In genomic region chr18:9683418-9684396, GRCh38 we compare ENCODE assay signal across 1 cellular context.
TF ChIP-seq lines count a peak whose summit lies in the region.

No MANE protein-coding gene starts in this region.

TF ChIP-seq in K562, 482 proteins besides CTCF, POLR2A, EP300 and RAD21 (continued from another document and continues in another):
- TF ChIP-seq ESRRB (CRISPR knock-in tag; IDR thresholded peaks at IDR 0.05; ENCODE audit: borderline replicate concordance) (0 out of 2 replicates have a peak, but pooled peaks have one; percentile 54), GTF2F1 (IDR thresholded peaks at IDR 0.05; ENCODE audit: low read depth, low read length) (no peak), ZNF174 (CRISPR knock-in tag; IDR thresholded peaks at IDR 0.05) (no peak), THRAP3 (IDR thresholded peaks at IDR 0.05; ENCODE audit: borderline replicate concordance) (no peak), ZBTB40 (IDR thresholded peaks at IDR 0.05) (no peak), ZBTB40 (CRISPR knock-in tag; IDR thresholded peaks at IDR 0.05) (no peak), ZNF324 (CRISPR knock-in tag; IDR thresholded peaks at IDR 0.05) (no peak), USF2 (CRISPR knock-in tag; IDR thresholded peaks at IDR 0.05) (peak; percentile 50), MNT (conservative IDR thresholded peaks at IDR 0.05) (peak in 1 of 2 experiments; percentile 34; a peak in 1 of 4 replicates), ERF (CRISPR knock-in tag; IDR thresholded peaks at IDR 0.05) (0 out of 2 replicates have a peak, but pooled peaks have one; percentile 24), CREM (IDR thresholded peaks at IDR 0.05; ENCODE audit: low read depth) (no peak), CBX1 (IDR thresholded peaks at IDR 0.05; ENCODE audit: low read depth) (no peak), KLF13 (tag; IDR thresholded peaks at IDR 0.05; ENCODE audit: borderline replicate concordance, low read depth) (no peak), USF1 (CRISPR knock-in tag; IDR thresholded peaks at IDR 0.05) (0 out of 2 replicates have a peak, but pooled peaks have one; percentile 25), NONO (IDR thresholded peaks at IDR 0.05; ENCODE audit: low read depth in 2 of 2, low read length in 1 of 2) (no peak), CEBPG (CRISPR knock-in tag; IDR thresholded peaks at IDR 0.05) (no peak), CEBPG (tag; conservative IDR thresholded peaks at IDR 0.05 in 1 of 2, IDR thresholded peaks at IDR 0.05 in 1 of 2) (0 out of 4 replicates have a peak, but pooled peaks of 1 of the 2 experiments have one; percentile 8), ZNF239 (CRISPR knock-in tag; IDR thresholded peaks at IDR 0.05) (peak; percentile 35; the same call in 1 of the 2 replicates), PTTG1 (tag; IDR thresholded peaks at IDR 0.05; ENCODE audit: low read depth) (no peak), CC2D1A (IDR thresholded peaks at IDR 0.05) (peak; percentile 78), ZNF589 (CRISPR knock-in tag; IDR thresholded peaks at IDR 0.05; ENCODE audit: low read depth) (0 out of 2 replicates have a peak, but pooled peaks have one; percentile 55), ZNF263 (CRISPR knock-in tag; IDR thresholded peaks at IDR 0.05; ENCODE audit: borderline replicate concordance) (peak; percentile 47; the same call in 1 of the 2 replicates), RCOR1 (IDR thresholded peaks at IDR 0.05; ENCODE audit: borderline replicate concordance in 1 of 2, low read depth in 2 of 2, low read length in 2 of 2) (peak in 1 of 2 experiments; percentile 51; a peak in 1 of 4 replicates), JUND (IDR thresholded peaks at IDR 0.05; ENCODE audit: borderline replicate concordance, low read depth, low read length) (peak; percentile 59; the same call in 1 of the 2 replicates), JUND (tag; IDR thresholded peaks at IDR 0.05; ENCODE audit: borderline replicate concordance, low read depth, low read length) (peak; percentile 5; the same call in 1 of the 3 replicates), EHMT2 (IDR thresholded peaks at IDR 0.05) (peak; percentile 76; the same call in 1 of the 2 replicates), JUNB (CRISPR knock-in tag; conservative IDR thresholded peaks at IDR 0.05) (no peak), SMC3 (conservative IDR thresholded peaks at IDR 0.05; ENCODE audit: insufficient read depth, low read depth, low read length) (peak; percentile 79), SRF (CRISPR knock-in tag; IDR thresholded peaks at IDR 0.05) (0 out of 4 replicates have a peak, but pooled peaks of 1 of the 2 experiments have one; percentile 10), NR4A1 (CRISPR knock-in tag; IDR thresholded peaks at IDR 0.05) (no peak), NR4A1 (tag; IDR thresholded peaks at IDR 0.05) (peak; percentile 17; the same call in 1 of the 2 replicates), SMARCB1 (IDR thresholded peaks at IDR 0.05; ENCODE audit: insufficient read length, low read depth) (no peak), BHLHE40 (IDR thresholded peaks at IDR 0.05; ENCODE audit: low read length) (0 out of 2 replicates have a peak, but pooled peaks have one; percentile 19), ZNF197 (CRISPR knock-in tag; IDR thresholded peaks at IDR 0.05; ENCODE audit: low read depth) (peak; percentile 77; the same call in 1 of the 2 replicates)
- TF ChIP-seq, protein P1, sequence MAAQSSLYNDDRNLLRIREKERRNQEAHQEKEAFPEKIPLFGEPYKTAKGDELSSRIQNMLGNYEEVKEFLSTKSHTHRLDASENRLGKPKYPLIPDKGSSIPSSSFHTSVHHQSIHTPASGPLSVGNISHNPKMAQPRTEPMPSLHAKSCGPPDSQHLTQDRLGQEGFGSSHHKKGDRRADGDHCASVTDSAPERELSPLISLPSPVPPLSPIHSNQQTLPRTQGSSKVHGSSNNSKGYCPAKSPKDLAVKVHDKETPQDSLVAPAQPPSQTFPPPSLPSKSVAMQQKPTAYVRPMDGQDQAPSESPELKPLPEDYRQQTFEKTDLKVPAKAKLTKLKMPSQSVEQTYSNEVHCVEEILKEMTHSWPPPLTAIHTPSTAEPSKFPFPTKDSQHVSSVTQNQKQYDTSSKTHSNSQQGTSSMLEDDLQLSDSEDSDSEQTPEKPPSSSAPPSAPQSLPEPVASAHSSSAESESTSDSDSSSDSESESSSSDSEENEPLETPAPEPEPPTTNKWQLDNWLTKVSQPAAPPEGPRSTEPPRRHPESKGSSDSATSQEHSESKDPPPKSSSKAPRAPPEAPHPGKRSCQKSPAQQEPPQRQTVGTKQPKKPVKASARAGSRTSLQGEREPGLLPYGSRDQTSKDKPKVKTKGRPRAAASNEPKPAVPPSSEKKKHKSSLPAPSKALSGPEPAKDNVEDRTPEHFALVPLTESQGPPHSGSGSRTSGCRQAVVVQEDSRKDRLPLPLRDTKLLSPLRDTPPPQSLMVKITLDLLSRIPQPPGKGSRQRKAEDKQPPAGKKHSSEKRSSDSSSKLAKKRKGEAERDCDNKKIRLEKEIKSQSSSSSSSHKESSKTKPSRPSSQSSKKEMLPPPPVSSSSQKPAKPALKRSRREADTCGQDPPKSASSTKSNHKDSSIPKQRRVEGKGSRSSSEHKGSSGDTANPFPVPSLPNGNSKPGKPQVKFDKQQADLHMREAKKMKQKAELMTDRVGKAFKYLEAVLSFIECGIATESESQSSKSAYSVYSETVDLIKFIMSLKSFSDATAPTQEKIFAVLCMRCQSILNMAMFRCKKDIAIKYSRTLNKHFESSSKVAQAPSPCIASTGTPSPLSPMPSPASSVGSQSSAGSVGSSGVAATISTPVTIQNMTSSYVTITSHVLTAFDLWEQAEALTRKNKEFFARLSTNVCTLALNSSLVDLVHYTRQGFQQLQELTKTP (IDR thresholded peaks at IDR 0.05; ENCODE audit: low read depth in 1 of 2, partially characterized antibody in 2 of 2), result peak in 1 of 2 experiments; percentile 38
- TF ChIP-seq, protein P2, sequence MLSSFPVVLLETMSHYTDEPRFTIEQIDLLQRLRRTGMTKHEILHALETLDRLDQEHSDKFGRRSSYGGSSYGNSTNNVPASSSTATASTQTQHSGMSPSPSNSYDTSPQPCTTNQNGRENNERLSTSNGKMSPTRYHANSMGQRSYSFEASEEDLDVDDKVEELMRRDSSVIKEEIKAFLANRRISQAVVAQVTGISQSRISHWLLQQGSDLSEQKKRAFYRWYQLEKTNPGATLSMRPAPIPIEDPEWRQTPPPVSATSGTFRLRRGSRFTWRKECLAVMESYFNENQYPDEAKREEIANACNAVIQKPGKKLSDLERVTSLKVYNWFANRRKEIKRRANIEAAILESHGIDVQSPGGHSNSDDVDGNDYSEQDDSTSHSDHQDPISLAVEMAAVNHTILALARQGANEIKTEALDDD (IDR thresholded peaks at IDR 0.05), result peak; percentile 41; the same call in 1 of the 2 replicates
- TF ChIP-seq, protein P3, sequence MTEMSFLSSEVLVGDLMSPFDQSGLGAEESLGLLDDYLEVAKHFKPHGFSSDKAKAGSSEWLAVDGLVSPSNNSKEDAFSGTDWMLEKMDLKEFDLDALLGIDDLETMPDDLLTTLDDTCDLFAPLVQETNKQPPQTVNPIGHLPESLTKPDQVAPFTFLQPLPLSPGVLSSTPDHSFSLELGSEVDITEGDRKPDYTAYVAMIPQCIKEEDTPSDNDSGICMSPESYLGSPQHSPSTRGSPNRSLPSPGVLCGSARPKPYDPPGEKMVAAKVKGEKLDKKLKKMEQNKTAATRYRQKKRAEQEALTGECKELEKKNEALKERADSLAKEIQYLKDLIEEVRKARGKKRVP (CRISPR knock-in tag; IDR thresholded peaks at IDR 0.05), result peak; percentile 29; the same call in 1 of the 2 replicates
- TF ChIP-seq, protein P4, sequence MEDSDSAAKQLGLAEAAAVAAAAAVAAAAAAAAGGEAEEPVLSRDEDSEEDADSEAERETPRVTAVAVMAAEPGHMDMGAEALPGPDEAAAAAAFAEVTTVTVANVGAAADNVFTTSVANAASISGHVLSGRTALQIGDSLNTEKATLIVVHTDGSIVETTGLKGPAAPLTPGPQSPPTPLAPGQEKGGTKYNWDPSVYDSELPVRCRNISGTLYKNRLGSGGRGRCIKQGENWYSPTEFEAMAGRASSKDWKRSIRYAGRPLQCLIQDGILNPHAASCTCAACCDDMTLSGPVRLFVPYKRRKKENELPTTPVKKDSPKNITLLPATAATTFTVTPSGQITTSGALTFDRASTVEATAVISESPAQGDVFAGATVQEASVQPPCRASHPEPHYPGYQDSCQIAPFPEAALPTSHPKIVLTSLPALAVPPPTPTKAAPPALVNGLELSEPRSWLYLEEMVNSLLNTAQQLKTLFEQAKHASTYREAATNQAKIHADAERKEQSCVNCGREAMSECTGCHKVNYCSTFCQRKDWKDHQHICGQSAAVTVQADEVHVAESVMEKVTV (CRISPR knock-in tag; IDR thresholded peaks at IDR 0.05), result peak; percentile 94
- TF ChIP-seq, protein P5, sequence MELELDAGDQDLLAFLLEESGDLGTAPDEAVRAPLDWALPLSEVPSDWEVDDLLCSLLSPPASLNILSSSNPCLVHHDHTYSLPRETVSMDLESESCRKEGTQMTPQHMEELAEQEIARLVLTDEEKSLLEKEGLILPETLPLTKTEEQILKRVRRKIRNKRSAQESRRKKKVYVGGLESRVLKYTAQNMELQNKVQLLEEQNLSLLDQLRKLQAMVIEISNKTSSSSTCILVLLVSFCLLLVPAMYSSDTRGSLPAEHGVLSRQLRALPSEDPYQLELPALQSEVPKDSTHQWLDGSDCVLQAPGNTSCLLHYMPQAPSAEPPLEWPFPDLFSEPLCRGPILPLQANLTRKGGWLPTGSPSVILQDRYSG (tag; conservative IDR thresholded peaks at IDR 0.05; ENCODE audit: low read depth), result 0 out of 2 replicates have a peak, but pooled peaks have one; percentile 36
